18 cellular contexts compared by ENCODE assay signal in genomic region chr17:40566027-40566426, GRCh38. TPM values are rescaled to one million over a fixed set of nuclear protein-coding genes. Genes with fewer than 3 reads are reported as not detected.
DNase-seq lines count a peak whose midpoint lies in the region; ATAC-seq, FAIRE-seq and TF ChIP-seq lines count a peak whose summit lies in the region.
"Had no signal": no experiment of that assay in that cellular context is flagged by ENCODE, and none has a peak within 500 bp of the region (broad histone marks: within the 10 kb centered on the region; RNA-seq: fewer than 3 reads in every experiment).

No MANE protein-coding gene starts in this region.

- peaks cover 23% of the 10 kb centered on the region for H3K9me3 ChIP-seq in GM12878 (replicated peaks; ENCODE audit: control insufficient read depth, insufficient read depth, low read length)
- no peaks in the 10 kb centered on the region for H3K9me3 ChIP-seq in esophagus squamous epithelium
- H3K9me3 ChIP-seq in trophoblast cell (ENCODE audit: insufficient read depth, low read depth, low read length) = no peaks in the 10 kb centered on the region
- H3K9me3 ChIP-seq: neutrophil, testis had no signal

- H3K18ac ChIP-seq in trophoblast cell (ENCODE audit: low read length) = no peak overlapping the region

- H3K4me1 ChIP-seq in GM12878 (ENCODE audit: control insufficient read depth, insufficient read depth, low read length) (peaks cover 19% of the 10 kb centered on the region), esophagus squamous epithelium (peaks cover 0 to 38% (median 0%) of the 10 kb centered on the region in 3 donors), trophoblast cell (ENCODE audit: control insufficient read depth in 1 of 2, insufficient read depth in 2 of 2, low read length in 2 of 2) (peaks cover 4 to 7% of the 10 kb centered on the region in 2 experiments)
- H3K4me1 ChIP-seq: testis had no signal

- no peak overlapping the region for H4K12ac ChIP-seq in trophoblast cell (ENCODE audit: low read depth, low read length)

- H3K4me2 ChIP-seq in GM12878 (ENCODE audit: control insufficient read depth, insufficient read depth) (peak overlapping the region; percentile 79), trophoblast cell (ENCODE audit: low read length) (no peak overlapping the region)

- peaks cover 60% of the 10 kb centered on the region for H3K4me1 Mint-ChIP-seq in activated naive CD4-positive, alpha-beta T cell treated with anti-CD3 and anti-CD28 coated beads for 36 hours (ENCODE audit: low read depth)

- in situ Hi-C loops in GM12878 (cut with MboI) = no loop called here

- no peak overlapping the region for H3K14ac ChIP-seq in trophoblast cell (ENCODE audit: low read length)

- peaks cover 6% of the 10 kb centered on the region for H3K9me3 Mint-ChIP-seq in activated naive CD4-positive, alpha-beta T cell treated with anti-CD3 and anti-CD28 coated beads for 36 hours

- H3K27me3 Mint-ChIP-seq in activated naive CD4-positive, alpha-beta T cell treated with anti-CD3 and anti-CD28 coated beads for 36 hours (ENCODE audit: low read depth) = no peaks in the 10 kb centered on the region

- TF ChIP-seq EP300 in GM12878 (IDR thresholded peaks at IDR 0.05; ENCODE audit: borderline replicate concordance in 1 of 2, control insufficient read depth in 1 of 2, low read depth in 2 of 2, low read length in 2 of 2) = no peak

- peak; percentile 57 for DNase-seq in activated naive CD4-positive, alpha-beta T cell treated with anti-CD3 and anti-CD28 coated beads for 36 hours
- DNase-seq in activated naive CD4-positive, alpha-beta T cell treated with anti-CD3 and anti-CD28 coated beads, Interleukin-2, amount 50 U/mL, for 16 hours = no peak
- DNase-seq in OCI-M1 (lab: John Stamatoyannopoulos, UW) (peak; percentile 27), GM12878 (ENCODE audit: low read depth, low spot score) (no peak), esophagus squamous epithelium (lab: John Stamatoyannopoulos, UW) (no peak), inferior parietal cortex (ENCODE audit: extremely low spot score) (no peak), trophoblast cell (no peak)
- peak; percentile 21 for DNase-seq in stimulated activated naive CD8-positive, alpha-beta T cell treated with anti-CD3 and anti-CD28 coated beads, Interleukin-15, Interleukin-2, amounts not matched to agents 100 U/mL and 50 U/mL, for 24 hours
- DNase-seq: HFFc6, kidney glomerular epithelial cell, MM.1S, NCI-H1930, retina, SHP77 treated with DMSO at 0.1 percent for 48 hours, T1000, testis had no signal

- no peak overlapping the region for H2AK5ac ChIP-seq in trophoblast cell (ENCODE audit: low read length)

- H2BK12ac ChIP-seq in trophoblast cell (ENCODE audit: low read length) = no peak overlapping the region

- CTCF ChIA-PET in activated naive CD4-positive, alpha-beta T cell treated with anti-CD3 and anti-CD28 coated beads for 36 hours (lab: Charles Lee) = interaction anchor here (1.4 to 13.8 kb wide), 4 partner anchors 12 to 49 kb away, joined by 4 to 276 read pairs (median 6); no protein-coding TSS in a partner anchor
- CTCF ChIA-PET in GM12878 (lab: Yijun Ruan, JAX) = interaction anchor here (1.6 to 3.4 kb wide), 4 partner anchors 11 to 32 kb away, joined by 3 to 18 read pairs (median 8); no protein-coding TSS in a partner anchor

- H3K79me2 ChIP-seq in GM12878 (ENCODE audit: control insufficient read depth, insufficient read depth, low read length) = peaks cover 46% of the 10 kb centered on the region
- no peaks in the 10 kb centered on the region for H3K79me2 ChIP-seq in trophoblast cell (ENCODE audit: control insufficient read depth, insufficient read depth, low read length, poor library complexity)

- TF ChIP-seq CTCF in GM12878 (IDR thresholded peaks at IDR 0.05 in 2 of 3, conservative IDR thresholded peaks at IDR 0.05 in 1 of 3; ENCODE audit: control insufficient read depth in 2 of 3, extremely low read depth in 1 of 3, insufficient read depth in 1 of 3, low read depth in 3 of 3, low read length in 3 of 3) (no peak), esophagus squamous epithelium (IDR thresholded peaks at IDR 0.05) (no peak)

- SMC1A ChIA-PET in GM12878 (lab: Charles Lee; ENCODE audit: uncharacterized antibody, unreplicated experiment) = interaction anchor here (1.0 to 21.2 kb wide), 5 partner anchors 11 to 49 kb away, joined by 3 to 430 read pairs (median 9); no protein-coding TSS in a partner anchor

- 0% methylated on average over 1 of the region's 1 CpG for WGBS in GM12878 (ENCODE audit: insufficient coverage, insufficient replicate concordance, low lambda C conversion rate, missing lambda C conversion rate)
- 62% methylated on average over 1 of the region's 1 CpG for WGBS in esophagus squamous epithelium, 2 donors
- no CpG with 5 or more reads among the region's 1 CpG for WGBS in trophoblast cell (ENCODE audit: extremely low coverage, insufficient coverage, insufficient read length)

- no peak overlapping the region for H3K4me3 ChIP-seq in GM12878
- H3K4me3 ChIP-seq in esophagus squamous epithelium = no peak overlapping the region
- H3K4me3 ChIP-seq in trophoblast cell (ENCODE audit: low read depth, low read length) = no peak overlapping the region
- H3K4me3 ChIP-seq: testis had no signal

- TF ChIP-seq POLR2A in GM12878 (IDR thresholded peaks at IDR 0.05; ENCODE audit: low read depth, low read length) (no peak), esophagus squamous epithelium (IDR thresholded peaks at IDR 0.05) (no peak)

- H3K27ac Mint-ChIP-seq in activated naive CD4-positive, alpha-beta T cell treated with anti-CD3 and anti-CD28 coated beads for 36 hours = peak overlapping the region; percentile 100
- H3K27ac Mint-ChIP-seq: HFFc6 had no signal

- no peak overlapping the region for H2BK120ac ChIP-seq in trophoblast cell (ENCODE audit: insufficient read depth, low read length, poor library complexity)

- H3K27ac ChIP-seq in GM12878 (ENCODE audit: control insufficient read depth, insufficient read depth) (peak overlapping the region; percentile 4; the same call in 1 of the 2 replicates), esophagus squamous epithelium (no peak overlapping the region), trophoblast cell (ENCODE audit: low read depth, low read length) (no peak overlapping the region)
- H3K27ac ChIP-seq: neutrophil, testis had no signal

- H4K91ac ChIP-seq in trophoblast cell (ENCODE audit: low read depth, low read length) = no peak overlapping the region

- peaks cover 3% of the 10 kb centered on the region for H3K79me1 ChIP-seq in trophoblast cell (ENCODE audit: low read length)

- no peak overlapping the region for H4K8ac ChIP-seq in trophoblast cell (ENCODE audit: low read depth, low read length)

- H3K9ac ChIP-seq in GM12878 (ENCODE audit: control insufficient read depth, insufficient read depth, low read length) = no peak overlapping the region
- no peak overlapping the region for H3K9ac ChIP-seq in trophoblast cell (ENCODE audit: low read length)

- no peak overlapping the region for H2AFZ ChIP-seq in GM12878 (ENCODE audit: control insufficient read depth, low read depth, low read length)
- H2AFZ ChIP-seq in trophoblast cell (ENCODE audit: insufficient read depth, low read length, poor library complexity) = no peak overlapping the region

- RAD21 ChIA-PET in GM12878 (lab: Charles Lee; ENCODE audit: unreplicated experiment) = interaction anchor here (8.2 to 21.1 kb wide), 4 partner anchors 11 to 46 kb away, joined by 75 to 514 read pairs (median 141); no protein-coding TSS in a partner anchor

- no peak overlapping the region for H3K23ac ChIP-seq in trophoblast cell (ENCODE audit: low read length)

- no peak overlapping the region for H2BK5ac ChIP-seq in trophoblast cell (ENCODE audit: low read depth, low read length, poor library complexity)

- H3K27me3 ChIP-seq in GM12878 (replicated peaks in 1 of 2; ENCODE audit: control insufficient read depth in 2 of 2, insufficient read depth in 2 of 2, low read length in 1 of 2) = no peaks in the 10 kb centered on the region; a peak in 1 of 4 replicates
- H3K27me3 ChIP-seq in esophagus squamous epithelium = peaks cover 0 to 9% (median 0%) of the 10 kb centered on the region in 4 donors
- H3K27me3 ChIP-seq in trophoblast cell (ENCODE audit: insufficient read depth, low read length) = no peaks in the 10 kb centered on the region
- H3K27me3 ChIP-seq: testis had no signal

- H3K36me3 Mint-ChIP-seq in activated naive CD4-positive, alpha-beta T cell treated with anti-CD3 and anti-CD28 coated beads for 36 hours (ENCODE audit: low read depth) = peaks cover 43% of the 10 kb centered on the region

- no peak for TF ChIP-seq RAD21 in GM12878 (IDR thresholded peaks at IDR 0.05; ENCODE audit: insufficient read depth, low read depth, low read length)

- peak overlapping the region; percentile 96 for H3K4me3 Mint-ChIP-seq in activated naive CD4-positive, alpha-beta T cell treated with anti-CD3 and anti-CD28 coated beads for 36 hours
- H3K4me3 Mint-ChIP-seq: HFFc6 had no signal

- no TSS peak for BruUV-seq in GM12878 (replicated peaks; lab: Mats Ljungman, UMichigan)

- no peak for FAIRE-seq in GM12878 (lab: Jason Lieb, UNC)

- H3K4ac ChIP-seq in trophoblast cell (ENCODE audit: low read depth, low read length) = no peak overlapping the region

- POLR2A ChIA-PET in GM12878 (lab: Charles Lee) = interaction anchor here (1.2 to 4.1 kb wide), 5 partner anchors 11 to 49 kb away, joined by 5 to 28 read pairs (median 8); no protein-coding TSS in a partner anchor

- H4K20me1 ChIP-seq in GM12878 (ENCODE audit: control insufficient read depth, insufficient read depth) = no peaks in the 10 kb centered on the region

- intact Hi-C loops in activated naive CD4-positive, alpha-beta T cell treated with anti-CD3 and anti-CD28 coated beads for 36 hours (cut with micrococcal nuclease) = loop anchor here (1.0 kb wide), 1 partner anchor 16 kb away; no protein-coding TSS in a partner anchor
- intact Hi-C loops in GM12878 (cut with micrococcal nuclease; ENCODE audit: unreplicated experiment) = loop anchor here (10.0 kb wide), 1 partner anchor 159 kb away; no protein-coding TSS in a partner anchor
- intact Hi-C loops in esophagus squamous epithelium (cut with DNase I) = loop anchor here (10.0 kb wide), 1 partner anchor 201 kb away; the partner anchor contains the start of gene GJD3

- H3K36me3 ChIP-seq in GM12878 (ENCODE audit: control insufficient read depth in 2 of 2, insufficient read depth in 2 of 2, low read length in 1 of 2) (no peaks in the 10 kb centered on the region), esophagus squamous epithelium (no peaks in the 10 kb centered on the region), trophoblast cell (ENCODE audit: control insufficient read depth in 1 of 2, insufficient read depth in 2 of 2, low read length in 2 of 2) (no peaks in the 10 kb centered on the region)
- H3K36me3 ChIP-seq: neutrophil had no signal

- ATAC-seq in GM12878 = no peak
- ATAC-seq in stimulated activated naive CD8-positive, alpha-beta T cell treated with anti-CD3 and anti-CD28 coated beads, Interleukin-15, Interleukin-2, amounts not matched to agents 100 U/mL and 50 U/mL, for 24 hours = no peak

RNA-seq across cellular contexts. Expression of gene CCR7, which starts 0.8 kb away (rescaled TPM):
- 100 to 1,000 TPM; 150 to 156 TPM for total RNA-seq in activated naive CD4-positive, alpha-beta T cell treated with anti-CD3 and anti-CD28 coated beads for 36 hours
- 1,072 and 1,160 TPM in 2 replicates for total RNA-seq in GM12878 (2013; cell fraction: nucleolus; rRNA removed)
- total RNA-seq in GM12878 (2014; rRNA removed) (235 and 242 TPM in 2 replicates), GM12878 (2014; rRNA removed; fragmentation: Illumina TruSeq; extraction: Trizol) (131 and 136 TPM in 2 replicates), GM12878 (2021) (192 and 209 TPM in 2 replicates), esophagus squamous epithelium (under 1 TPM in 3 of 4 donors, not detected in 1; 0.12 to 0.95 (median 0.53) TPM)
- polyA plus RNA-seq in GM12878 (2011; ENCODE audit: low read depth) = 96.4 TPM
- polyA plus RNA-seq in GM12878 (2011; rRNA removed) (696 and 1,171 TPM in 2 replicates), GM12878 (2014; fragmentation: Illumina TruSeq; extraction: Trizol) (171 and 245 TPM in 2 replicates), GM12878 (2014; fragmentation: Nextera tagmentation; extraction: Ambion mirVana) (100 to 1,000 TPM; 235 to 294 TPM), GM12878 (2014; rRNA removed) (258 and 274 TPM in 2 replicates), GM12878 (2016; fragmentation: Nextera tagmentation; extraction: Ambion mirVana) (100 to 1,000 TPM; 571 to 606 TPM)
- polyA plus RNA-seq in GM12878 (2011; cell fraction: cytosol; rRNA removed) = 1,486 and 1,699 TPM in 2 replicates
- 1,140 and 1,750 TPM in 2 replicates for polyA plus RNA-seq in GM12878 (2011; cell fraction: nucleus; rRNA removed)
- 149 and 215 TPM in 2 replicates for polyA plus RNA-seq in GM12878 (2012)
- polyA minus RNA-seq in GM12878 (2011; rRNA and poly(A)+ RNA removed) = 2,298 and 2,348 TPM in 2 replicates
- 332 and 352 TPM in 2 replicates for polyA minus RNA-seq in GM12878 (2011; cell fraction: cytosol; rRNA and poly(A)+ RNA removed)
- 378 and 542 TPM in 2 replicates for polyA minus RNA-seq in GM12878 (2011; cell fraction: nucleus; rRNA and poly(A)+ RNA removed)
- 217 and 236 TPM in 2 replicates for polyA plus RNA-seq in trophoblast cell (2013)
- total RNA-seq: HFFc6, NCI-H460 had no signal

Comparison
In these comparisons a context has a peak if more than half of its experiments do, and no peak if none do; other contexts are left out.
1. DNase-seq: peak in activated naive CD4-positive, alpha-beta T cell treated with anti-CD3 and anti-CD28 coated beads for 36 hours (single experiment), OCI-M1 (single experiment) and stimulated activated naive CD8-positive, alpha-beta T cell treated with anti-CD3 and anti-CD28 coated beads, Interleukin-15, Interleukin-2, amounts not matched to agents 100 U/mL and 50 U/mL, for 24 hours (single experiment); none in activated naive CD4-positive, alpha-beta T cell treated with anti-CD3 and anti-CD28 coated beads, Interleukin-2, amount 50 U/mL, for 16 hours (single experiment), GM12878 (single experiment), esophagus squamous epithelium (single experiment), inferior parietal cortex (single experiment) and trophoblast cell (0 of 2).
2. RNA of gene CCR7, which starts 0.8 kb away (total RNA-seq): 131 to 1,160 TPM in GM12878 and 150 to 156 TPM in activated naive CD4-positive, alpha-beta T cell treated with anti-CD3 and anti-CD28 coated beads for 36 hours; 0.12 to 0.95 TPM in esophagus squamous epithelium; every median in the first group is over 10 times any median in the second.